In the genomic region with DNA sequence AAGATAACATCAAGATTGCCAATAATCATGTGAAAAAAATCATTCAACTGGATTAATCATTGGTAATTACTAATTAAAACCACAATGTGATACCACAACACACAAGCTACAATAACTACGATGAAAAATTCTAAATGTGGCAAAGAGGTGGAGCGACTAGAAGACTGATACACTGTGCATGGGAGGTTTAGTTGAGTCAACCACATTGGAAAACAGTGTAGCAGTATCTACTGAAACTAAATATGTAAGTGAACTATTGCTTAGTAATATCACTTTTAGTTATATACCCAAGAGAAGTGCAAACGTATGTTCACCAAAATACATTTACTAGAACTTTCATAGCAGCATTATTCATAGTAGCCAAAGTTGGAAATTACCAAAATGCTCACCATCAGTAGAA, we compare ENCODE assay signal across 18 cellular contexts.
DNase-seq lines count a peak whose midpoint lies in the region; ATAC-seq lines count a peak whose summit lies in the region.
"Had no signal": no experiment of that assay in that cellular context is flagged by ENCODE, and none has a peak within 500 bp of the region (broad histone marks: within the 10 kb centered on the region; RNA-seq: fewer than 3 reads in every experiment).

No MANE protein-coding gene starts in this region.

- H3K4me1 Mint-ChIP-seq in activated CD4-positive, alpha-beta T cell treated with anti-CD3 and anti-CD28 coated beads, Interleukin-2, amount 10 ng/mL, durations not matched to agents 24 days and 14 days = peaks cover 42% of the 10 kb centered on the region
- H3K4me1 Mint-ChIP-seq in activated CD4-positive, alpha-beta T cell treated with anti-CD3 and anti-CD28 coated beads, Interleukin-2, amount 10 ng/mL, durations not matched to agents 7 days and 5 days = peaks cover 27% of the 10 kb centered on the region
- peaks cover 40% of the 10 kb centered on the region for H3K4me1 Mint-ChIP-seq in activated naive CD4-positive, alpha-beta T cell treated with anti-CD3 and anti-CD28 coated beads, Interleukin-2, amount 50 U/mL, for 24 hours
- peaks cover 32% of the 10 kb centered on the region for H3K4me1 Mint-ChIP-seq in activated T-helper 17 cell treated with anti-CD3 and anti-CD28 coated beads, Interleukin-2, amount 50 U/mL, for 72 hours
- H3K4me1 Mint-ChIP-seq in stimulated activated effector memory CD8-positive, alpha-beta T cell treated with anti-CD3 and anti-CD28 coated beads, Interleukin-12 subunit alpha, Interleukin-12 subunit beta, amount 100 ng/mL, for 72 hours = peaks cover 45% of the 10 kb centered on the region

- no peak overlapping the region for H3K4me3 Mint-ChIP-seq in activated CD4-positive, alpha-beta T cell treated with anti-CD3 and anti-CD28 coated beads, Interleukin-2, amount 10 ng/mL, durations not matched to agents 24 days and 14 days
- no peak overlapping the region for H3K4me3 Mint-ChIP-seq in activated CD4-positive, alpha-beta T cell treated with anti-CD3 and anti-CD28 coated beads, Interleukin-2, amount 10 ng/mL, durations not matched to agents 7 days and 5 days
- H3K4me3 Mint-ChIP-seq in activated naive CD4-positive, alpha-beta T cell treated with anti-CD3 and anti-CD28 coated beads, Interleukin-2, amount 50 U/mL, for 24 hours = peak overlapping the region; percentile 30
- peak overlapping the region; percentile 61 for H3K4me3 Mint-ChIP-seq in activated T-helper 17 cell treated with anti-CD3 and anti-CD28 coated beads, Interleukin-2, amount 50 U/mL, for 72 hours
- peak overlapping the region; percentile 33 for H3K4me3 Mint-ChIP-seq in stimulated activated effector memory CD8-positive, alpha-beta T cell treated with anti-CD3 and anti-CD28 coated beads, Interleukin-12 subunit alpha, Interleukin-12 subunit beta, amount 100 ng/mL, for 72 hours
- H3K4me3 Mint-ChIP-seq: CD8-positive, alpha-beta memory T cell; IgD-negative memory B cell had no signal

- intact Hi-C loops in activated CD4-positive, alpha-beta T cell treated with anti-CD3 and anti-CD28 coated beads, Interleukin-2, amount 10 ng/mL, durations not matched to agents 24 days and 14 days (cut with micrococcal nuclease) = loop anchor here (1.0 to 2.0 kb wide), 5 partner anchors 33 to 401 kb away; no protein-coding TSS in a partner anchor

- no peaks in the 10 kb centered on the region for H3K27me3 Mint-ChIP-seq in activated CD4-positive, alpha-beta T cell treated with anti-CD3 and anti-CD28 coated beads, Interleukin-2, amount 10 ng/mL, durations not matched to agents 24 days and 14 days
- H3K27me3 Mint-ChIP-seq in activated CD4-positive, alpha-beta T cell treated with anti-CD3 and anti-CD28 coated beads, Interleukin-2, amount 10 ng/mL, durations not matched to agents 7 days and 5 days = no peaks in the 10 kb centered on the region
- H3K27me3 Mint-ChIP-seq in activated naive CD4-positive, alpha-beta T cell treated with anti-CD3 and anti-CD28 coated beads, Interleukin-2, amount 50 U/mL, for 24 hours = no peaks in the 10 kb centered on the region
- no peaks in the 10 kb centered on the region for H3K27me3 Mint-ChIP-seq in activated T-helper 17 cell treated with anti-CD3 and anti-CD28 coated beads, Interleukin-2, amount 50 U/mL, for 72 hours
- H3K27me3 Mint-ChIP-seq: CD8-positive, alpha-beta memory T cell; IgD-negative memory B cell had no signal

- peak; percentile 73 for ATAC-seq in activated T-helper 17 cell treated with anti-CD3 and anti-CD28 coated beads, Interleukin-2, amount 50 U/mL, for 72 hours (replicated peaks)
- ATAC-seq in stimulated activated effector memory CD8-positive, alpha-beta T cell treated with anti-CD3 and anti-CD28 coated beads, Interleukin-12 subunit alpha, Interleukin-12 subunit beta, amount 100 ng/mL, for 72 hours = peak; percentile 90
- no peak for ATAC-seq in HG02678 (IDR thresholded peaks at IDR 0.05; ENCODE audit: unreplicated experiment)

- peaks cover 14% of the 10 kb centered on the region for H3K36me3 Mint-ChIP-seq in activated CD4-positive, alpha-beta T cell treated with anti-CD3 and anti-CD28 coated beads, Interleukin-2, amount 10 ng/mL, durations not matched to agents 24 days and 14 days (ENCODE audit: low read depth)
- no peaks in the 10 kb centered on the region for H3K36me3 Mint-ChIP-seq in activated CD4-positive, alpha-beta T cell treated with anti-CD3 and anti-CD28 coated beads, Interleukin-2, amount 10 ng/mL, durations not matched to agents 7 days and 5 days (ENCODE audit: low read depth)
- peaks cover 5% of the 10 kb centered on the region for H3K36me3 Mint-ChIP-seq in activated naive CD4-positive, alpha-beta T cell treated with anti-CD3 and anti-CD28 coated beads, Interleukin-2, amount 50 U/mL, for 24 hours
- H3K36me3 Mint-ChIP-seq in activated T-helper 17 cell treated with anti-CD3 and anti-CD28 coated beads, Interleukin-2, amount 50 U/mL, for 72 hours (ENCODE audit: low read depth) = peaks cover 17% of the 10 kb centered on the region
- peaks cover 18% of the 10 kb centered on the region for H3K36me3 Mint-ChIP-seq in stimulated activated effector memory CD8-positive, alpha-beta T cell treated with anti-CD3 and anti-CD28 coated beads, Interleukin-12 subunit alpha, Interleukin-12 subunit beta, amount 100 ng/mL, for 72 hours
- H3K36me3 Mint-ChIP-seq: IgD-negative memory B cell had no signal

- POLR2A ChIA-PET in activated CD4-positive, alpha-beta T cell treated with anti-CD3 and anti-CD28 coated beads, Interleukin-2, amount 10 ng/mL, durations not matched to agents 7 days and 5 days (lab: Charles Lee) = no interaction called here

- peaks cover 13% of the 10 kb centered on the region for H3K9me3 Mint-ChIP-seq in activated CD4-positive, alpha-beta T cell treated with anti-CD3 and anti-CD28 coated beads, Interleukin-2, amount 10 ng/mL, durations not matched to agents 24 days and 14 days
- peaks cover 3% of the 10 kb centered on the region for H3K9me3 Mint-ChIP-seq in activated CD4-positive, alpha-beta T cell treated with anti-CD3 and anti-CD28 coated beads, Interleukin-2, amount 10 ng/mL, durations not matched to agents 7 days and 5 days
- peaks cover 5% of the 10 kb centered on the region for H3K9me3 Mint-ChIP-seq in activated naive CD4-positive, alpha-beta T cell treated with anti-CD3 and anti-CD28 coated beads, Interleukin-2, amount 50 U/mL, for 24 hours
- H3K9me3 Mint-ChIP-seq in activated T-helper 17 cell treated with anti-CD3 and anti-CD28 coated beads, Interleukin-2, amount 50 U/mL, for 72 hours = peaks cover 3% of the 10 kb centered on the region
- H3K9me3 Mint-ChIP-seq in stimulated activated effector memory CD8-positive, alpha-beta T cell treated with anti-CD3 and anti-CD28 coated beads, Interleukin-12 subunit alpha, Interleukin-12 subunit beta, amount 100 ng/mL, for 72 hours = no peaks in the 10 kb centered on the region
- H3K9me3 Mint-ChIP-seq: CD8-positive, alpha-beta memory T cell had no signal

- DNase-seq in activated CD4-positive, alpha-beta T cell treated with anti-CD3 and anti-CD28 coated beads, Interleukin-2, amount 10 ng/mL, durations not matched to agents 24 days and 14 days = no peak
- no peak for DNase-seq in activated CD4-positive, alpha-beta T cell treated with anti-CD3 and anti-CD28 coated beads, Interleukin-2, amount 10 ng/mL, durations not matched to agents 7 days and 5 days
- DNase-seq in activated naive CD4-positive, alpha-beta T cell treated with anti-CD3 and anti-CD28 coated beads, Interleukin-2, amount 50 U/mL, for 16 hours = no peak
- DNase-seq in stimulated activated effector memory CD8-positive, alpha-beta T cell treated with anti-CD3 and anti-CD28 coated beads, Interleukin-12 subunit alpha, Interleukin-12 subunit beta, amount 100 ng/mL, for 72 hours (ENCODE audit: low spot score in 2 of 2) = no peak
- no peak for DNase-seq in NCI-H2171 treated with DMSO at 0.1 percent for 48 hours (lab: John Stamatoyannopoulos, UW)
- DNase-seq: Calu3; CD8-positive, alpha-beta memory T cell; GDM1; NCI-H1105; NCI-H2029 treated with DMSO at 0.1 percent for 48 hours; NCI-H345; NCI-H524; NCI-H774; NK-92 treated with Interleukin-12 subunit alpha and Interleukin-12 subunit beta, amount 100 ng/mL, for 24 hours had no signal

- CTCF ChIA-PET in activated CD4-positive, alpha-beta T cell treated with anti-CD3 and anti-CD28 coated beads, Interleukin-2, amount 10 ng/mL, durations not matched to agents 7 days and 5 days (lab: Charles Lee) = interaction anchor here (2.4 kb wide), 1 partner anchor 11 kb away, joined by 7 read pairs; no protein-coding TSS in a partner anchor

- H3K27ac Mint-ChIP-seq in activated CD4-positive, alpha-beta T cell treated with anti-CD3 and anti-CD28 coated beads, Interleukin-2, amount 10 ng/mL, durations not matched to agents 24 days and 14 days = peak overlapping the region; percentile 91
- no peak overlapping the region for H3K27ac Mint-ChIP-seq in activated CD4-positive, alpha-beta T cell treated with anti-CD3 and anti-CD28 coated beads, Interleukin-2, amount 10 ng/mL, durations not matched to agents 7 days and 5 days
- peak overlapping the region; percentile 91 for H3K27ac Mint-ChIP-seq in activated naive CD4-positive, alpha-beta T cell treated with anti-CD3 and anti-CD28 coated beads, Interleukin-2, amount 50 U/mL, for 24 hours
- H3K27ac Mint-ChIP-seq in activated T-helper 17 cell treated with anti-CD3 and anti-CD28 coated beads, Interleukin-2, amount 50 U/mL, for 72 hours = peak overlapping the region; percentile 93
- H3K27ac Mint-ChIP-seq in stimulated activated effector memory CD8-positive, alpha-beta T cell treated with anti-CD3 and anti-CD28 coated beads, Interleukin-12 subunit alpha, Interleukin-12 subunit beta, amount 100 ng/mL, for 72 hours = peak overlapping the region; percentile 60
- H3K27ac Mint-ChIP-seq: CD8-positive, alpha-beta memory T cell; IgD-negative memory B cell had no signal

Comparison
In these comparisons a context has a peak if more than half of its experiments do, and no peak if none do; other contexts are left out.
1. H3K4me3 Mint-ChIP-seq: peak in activated naive CD4-positive, alpha-beta T cell treated with anti-CD3 and anti-CD28 coated beads, Interleukin-2, amount 50 U/mL, for 24 hours (single experiment), activated T-helper 17 cell treated with anti-CD3 and anti-CD28 coated beads, Interleukin-2, amount 50 U/mL, for 72 hours (single experiment) and stimulated activated effector memory CD8-positive, alpha-beta T cell treated with anti-CD3 and anti-CD28 coated beads, Interleukin-12 subunit alpha, Interleukin-12 subunit beta, amount 100 ng/mL, for 72 hours (single experiment); none in activated CD4-positive, alpha-beta T cell treated with anti-CD3 and anti-CD28 coated beads, Interleukin-2, amount 10 ng/mL, durations not matched to agents 24 days and 14 days (single experiment) and activated CD4-positive, alpha-beta T cell treated with anti-CD3 and anti-CD28 coated beads, Interleukin-2, amount 10 ng/mL, durations not matched to agents 7 days and 5 days (single experiment).